21 cellular contexts compared by ENCODE assay signal in the genomic region with DNA sequence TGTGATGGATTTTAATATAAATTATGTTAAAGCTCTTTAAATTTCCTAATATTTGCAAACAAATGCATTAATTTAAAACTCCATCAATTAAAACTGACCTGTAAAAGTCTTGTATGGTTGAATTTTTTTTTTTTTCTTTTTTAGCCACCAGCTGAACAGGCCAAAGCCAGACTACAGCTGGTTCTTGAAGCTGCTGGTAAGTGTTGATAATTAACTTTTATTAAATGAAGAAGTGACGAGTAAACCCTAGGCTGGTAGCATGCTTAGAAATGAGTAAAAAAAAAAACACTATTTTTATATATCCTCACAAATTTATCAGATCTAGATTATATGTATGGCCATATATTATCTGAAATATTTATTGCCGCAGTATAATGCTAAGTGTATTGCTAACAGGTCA.
DNase-seq lines count a peak whose midpoint lies in the region; ATAC-seq, FAIRE-seq and TF ChIP-seq lines count a peak whose summit lies in the region.
"Had no signal": no experiment of that assay in that cellular context is flagged by ENCODE, and none has a peak within 500 bp of the region (broad histone marks: within the 10 kb centered on the region; RNA-seq: fewer than 3 reads in every experiment).

No MANE protein-coding gene starts in this region.

- FAIRE-seq in islet of Langerhans (lab: Jason Lieb, UNC) (peak; percentile 36), HTR-8/SVneo (lab: Jason Lieb, UNC) (no peak)

- TF ChIP-seq CTCF in RWPE1 (conservative IDR thresholded peaks at IDR 0.05; ENCODE audit: low read depth) (no peak), WERI-Rb-1 (IDR thresholded peaks at IDR 0.05; ENCODE audit: low read depth, low read length) (no peak)

- POLR2A ChIA-PET in RWPE1 (lab: Yijun Ruan, JAX; ENCODE audit: low non-redundant PET) = no interaction called here

- H3K27me3 Mint-ChIP-seq in activated T-cell treated with anti-CD3 and anti-CD28 coated beads, Interleukin-2, amount 50 U/mL, for 4 hours (ENCODE audit: low read depth) = no peaks in the 10 kb centered on the region
- H3K27me3 Mint-ChIP-seq: activated CD8-positive, alpha-beta T cell treated with anti-CD3 and anti-CD28 coated beads for 36 hours; dendritic cell treated with granulocyte-macrophage colony-stimulating factor and Interleukin-4, amounts not matched to agents 40 ng/mL and 50 ng/mL, for 4 days had no signal

- no peak for DNase-seq in RWPE1 (ENCODE audit: low spot score)
- DNase-seq in WERI-Rb-1 = no peak
- no peak for DNase-seq in activated T-cell treated with anti-CD3 and anti-CD28 coated beads, Interleukin-2, amount 50 U/mL, for 4 hours
- DNase-seq in HTR-8/SVneo (ENCODE audit: insufficient read length, low spot score) = no peak
- DNase-seq: activated CD8-positive, alpha-beta T cell treated with anti-CD3 and anti-CD28 coated beads for 36 hours; activated naive CD4-positive, alpha-beta T cell; GOT3; KG1; NCI-H2029 treated with DMSO at 0.1 percent for 48 hours; NCI-H345; Peyer's patch; sigmoid colon had no signal

- no peaks in the 10 kb centered on the region for H3K36me3 ChIP-seq in WERI-Rb-1
- H3K36me3 ChIP-seq: cardiac muscle cell, Peyer's patch, sigmoid colon had no signal

- H3K4me3 Mint-ChIP-seq in activated T-cell treated with anti-CD3 and anti-CD28 coated beads, Interleukin-2, amount 50 U/mL, for 4 hours = no peak overlapping the region
- H3K4me3 Mint-ChIP-seq: activated CD8-positive, alpha-beta T cell treated with anti-CD3 and anti-CD28 coated beads for 36 hours; CD14-positive monocyte; dendritic cell treated with granulocyte-macrophage colony-stimulating factor and Interleukin-4, amounts not matched to agents 40 ng/mL and 50 ng/mL, for 4 days; nephron had no signal

- peaks cover 8% of the 10 kb centered on the region for H3K36me3 Mint-ChIP-seq in activated T-cell treated with anti-CD3 and anti-CD28 coated beads, Interleukin-2, amount 50 U/mL, for 4 hours (ENCODE audit: insufficient read depth)

- peaks cover 2% of the 10 kb centered on the region for H3K9me3 Mint-ChIP-seq in activated T-cell treated with anti-CD3 and anti-CD28 coated beads, Interleukin-2, amount 50 U/mL, for 4 hours
- H3K9me3 Mint-ChIP-seq: activated CD8-positive, alpha-beta T cell treated with anti-CD3 and anti-CD28 coated beads for 36 hours; nephron had no signal

- no peak overlapping the region for H3K27ac ChIP-seq in RWPE1
- H3K27ac ChIP-seq in WERI-Rb-1 = no peak overlapping the region
- H3K27ac ChIP-seq: cardiac muscle cell, Peyer's patch, sigmoid colon, SK-N-MC had no signal

- no peaks in the 10 kb centered on the region for H3K4me1 Mint-ChIP-seq in activated T-cell treated with anti-CD3 and anti-CD28 coated beads, Interleukin-2, amount 50 U/mL, for 4 hours (ENCODE audit: low read depth)
- H3K4me1 Mint-ChIP-seq: nephron had no signal

- peak; percentile 75 for ATAC-seq in GM18861 (IDR thresholded peaks at IDR 0.05; ENCODE audit: unreplicated experiment)
- ATAC-seq in GM21619 (IDR thresholded peaks at IDR 0.05; ENCODE audit: unreplicated experiment) = peak; percentile 55
- ATAC-seq in HG03342 (IDR thresholded peaks at IDR 0.05; ENCODE audit: unreplicated experiment) = peak; percentile 41
- no peak for ATAC-seq in activated T-cell treated with anti-CD3 and anti-CD28 coated beads, Interleukin-2, amount 50 U/mL, for 4 hours
- ATAC-seq: activated CD8-positive, alpha-beta T cell treated with anti-CD3 and anti-CD28 coated beads for 36 hours had no signal

- H3K9me3 ChIP-seq in WERI-Rb-1 (ENCODE audit: severe bottlenecking) = no peaks in the 10 kb centered on the region

- no peaks in the 10 kb centered on the region for H3K27me3 ChIP-seq in WERI-Rb-1 (ENCODE audit: insufficient read depth, low read depth, severe bottlenecking)
- H3K27me3 ChIP-seq: cardiac muscle cell, Peyer's patch, sigmoid colon had no signal

- no peak overlapping the region for H3K4me3 ChIP-seq in WERI-Rb-1 (ENCODE audit: low read depth, low read length)
- H3K4me3 ChIP-seq: cardiac muscle cell, Peyer's patch, sigmoid colon, SK-N-MC had no signal

- CTCF ChIA-PET in RWPE1 (lab: Yijun Ruan, JAX) = interaction anchor here (0.6 kb wide), 1 partner anchor 65 kb away, joined by 4 read pairs; no protein-coding TSS in a partner anchor

Comparison
In these comparisons a context has a peak if more than half of its experiments do, and no peak if none do; other contexts are left out.
1. ATAC-seq: peak in GM18861 (single experiment), GM21619 (single experiment) and HG03342 (single experiment); none in activated T-cell treated with anti-CD3 and anti-CD28 coated beads, Interleukin-2, amount 50 U/mL, for 4 hours (0 of 2).